ENCODE assay signal across 8 cellular contexts in the genomic region with DNA sequence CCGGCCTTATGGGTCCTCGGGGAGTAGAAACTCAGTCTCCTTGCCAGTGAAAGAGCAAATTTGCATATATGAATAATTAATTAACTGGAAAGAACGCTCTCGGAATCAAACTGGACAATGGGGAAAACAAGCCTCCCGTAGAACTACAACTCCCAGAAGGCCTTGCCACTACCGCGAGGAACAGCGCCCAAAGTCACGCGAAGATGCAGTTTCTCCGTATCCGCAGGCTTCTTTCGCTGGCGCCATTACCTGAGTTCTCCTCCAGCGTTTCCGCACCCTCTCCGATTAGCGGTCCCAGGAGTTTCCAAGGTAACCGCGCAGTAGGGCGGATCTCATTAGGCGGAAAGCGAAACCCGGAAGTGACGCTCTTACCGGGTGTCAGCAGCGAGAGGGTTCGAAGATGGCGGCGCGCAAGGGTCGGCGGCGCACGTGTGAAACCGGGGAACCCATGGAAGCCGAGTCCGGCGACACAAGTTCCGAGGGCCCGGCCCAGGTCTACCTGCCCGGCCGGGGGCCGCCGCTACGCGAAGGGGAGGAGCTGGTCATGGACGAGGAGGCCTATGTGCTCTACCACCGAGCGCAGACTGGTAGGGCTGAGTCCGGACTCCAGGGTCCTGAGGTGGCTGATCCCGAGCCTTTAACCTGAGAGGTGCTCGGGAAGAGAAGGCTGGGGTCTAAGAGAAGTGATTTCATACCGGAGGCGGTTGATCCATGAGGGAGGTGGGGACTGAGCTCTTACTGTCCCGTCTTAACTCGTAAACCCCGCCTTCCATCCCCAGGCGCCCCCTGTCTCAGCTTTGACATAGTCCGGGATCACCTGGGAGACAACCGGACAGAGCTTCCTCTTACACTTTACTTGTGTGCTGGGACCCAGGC. TPM values are rescaled to one million over a fixed set of nuclear protein-coding genes. Genes with fewer than 3 reads are reported as not detected.
DNase-seq lines count a peak whose midpoint lies in the region; ATAC-seq, FAIRE-seq and TF ChIP-seq lines count a peak whose summit lies in the region.

A gene (plus strand): TSS at position 378 of the 876 bp plus-strand sequence. CDS start 23 bp downstream, at position 401.

- peak within 1 kb of the TSS; percentile 78 to 93 (median 84) for H3K4me3 ChIP-seq in esophagus squamous epithelium

- H3K9me3 ChIP-seq in KOPT-K1 (ENCODE audit: insufficient read depth, low read length, poor library complexity, severe bottlenecking) (no peaks in the 10 kb centered on the region), esophagus squamous epithelium (no peaks in the 10 kb centered on the region)

- peak in 1 of 6 experiments; percentile 1 for TF ChIP-seq CTCF in esophagus squamous epithelium (IDR thresholded peaks at IDR 0.05)

- peaks cover 9 to 22% of the 10 kb centered on the region in 2 donors for H3K36me3 Mint-ChIP-seq in activated T-cell treated with anti-CD3 and anti-CD28 coated beads, Interleukin-2, amount 50 U/mL, for 72 hours (ENCODE audit: insufficient read depth in 2 of 2)

- H3K27me3 ChIP-seq in esophagus squamous epithelium: peaks cover 0 to 39% (median 2%) of the 10 kb centered on the region in 4 donors

- H3K27ac Mint-ChIP-seq in activated T-cell treated with anti-CD3 and anti-CD28 coated beads, Interleukin-2, amount 50 U/mL, for 72 hours: peak within 1 kb of the TSS; percentile 87

- peaks cover 27% of the 10 kb centered on the region for H3K27me3 Mint-ChIP-seq in activated T-cell treated with anti-CD3 and anti-CD28 coated beads, Interleukin-2, amount 50 U/mL, for 72 hours (ENCODE audit: low read depth)

- peak; percentile 84 for ATAC-seq in GM21786 (IDR thresholded peaks at IDR 0.05; ENCODE audit: unreplicated experiment)
- ATAC-seq in activated T-cell treated with anti-CD3 and anti-CD28 coated beads, Interleukin-2, amount 50 U/mL, for 72 hours (replicated peaks in 1 of 2): peak; percentile 94 to 95

- peak in 3 of 4 donors; percentile 10 to 52 (median 44) for TF ChIP-seq POLR2A in esophagus squamous epithelium (IDR thresholded peaks at IDR 0.05)

- peak; percentile 83 for FAIRE-seq in RCC 7860 (lab: Jason Lieb, UNC)

- intact Hi-C loops in esophagus squamous epithelium (cut with DNase I): no loop called here

- peak within 1 kb of the TSS; percentile 92 to 93 for H3K4me3 Mint-ChIP-seq in activated T-cell treated with anti-CD3 and anti-CD28 coated beads, Interleukin-2, amount 50 U/mL, for 72 hours

- no peaks in the 10 kb centered on the region for H3K9me3 Mint-ChIP-seq in activated T-cell treated with anti-CD3 and anti-CD28 coated beads, Interleukin-2, amount 50 U/mL, for 72 hours

- H3K27ac ChIP-seq in KOPT-K1 (ENCODE audit: low read depth, low read length, poor library complexity, severe bottlenecking) (peak within 1 kb of the TSS; percentile 66), esophagus squamous epithelium (peak within 1 kb of the TSS; percentile 84 to 90 (median 88))

- 0% methylated on average over 20 to 21 of the region's 61 CpGs for WGBS in esophagus squamous epithelium, 2 donors

- DNase-seq in DMS53 (lab: John Stamatoyannopoulos, UW): peak; percentile 99
- DNase-seq in RCC 7860 (ENCODE audit: low spot score): peak; percentile 88
- DNase-seq in activated T-cell treated with anti-CD3 and anti-CD28 coated beads, Interleukin-2, amount 50 U/mL, for 72 hours: peak; percentile 89 to 94
- DNase-seq in esophagus squamous epithelium (lab: John Stamatoyannopoulos, UW): peak; percentile 83
- DNase-seq in myocyte (ENCODE audit: low read depth): peak; percentile 94
- DNase-seq in stimulated activated CD8-positive, alpha-beta memory T cell treated with anti-CD3 and anti-CD28 coated beads, Interleukin-7, amount 100 ng/mL, for 48 hours (ENCODE audit: extremely low read depth in 1 of 2, low read depth in 1 of 2): peak; percentile 83 to 93

- peaks cover 38% of the 10 kb centered on the region for H3K36me3 ChIP-seq in KOPT-K1 (ENCODE audit: insufficient read depth, low read length)
- peaks cover 0 to 39% (median 12%) of the 10 kb centered on the region in 3 donors for H3K36me3 ChIP-seq in esophagus squamous epithelium

- H3K4me1 ChIP-seq in esophagus squamous epithelium: peaks cover 20 to 43% (median 22%) of the 10 kb centered on the region in 3 donors

- peaks cover 47% of the 10 kb centered on the region for H3K4me1 Mint-ChIP-seq in activated T-cell treated with anti-CD3 and anti-CD28 coated beads, Interleukin-2, amount 50 U/mL, for 72 hours (ENCODE audit: low read depth)

RNA-seq across cellular contexts. Expression of the gene that starts here (rescaled TPM):
- total RNA-seq in activated T-cell treated with anti-CD3 and anti-CD28 coated beads, Interleukin-2, amount 50 U/mL, for 72 hours: 10 to 100 TPM; 27.0 to 38.2 TPM
- total RNA-seq in esophagus squamous epithelium (10 to 100 TPM; 33.0 to 43.9 (median 34.6) TPM), myocyte (43.4 and 44.1 TPM in 2 replicates)
- polyA plus RNA-seq in myocyte (2012): 24.8 TPM

Comparison
In these comparisons a context has a peak if more than half of its experiments do, and no peak if none do; other contexts are left out.
1. Peak in every context shown above with its lines: DNase-seq, ATAC-seq, H3K4me3 ChIP-seq and H3K27ac ChIP-seq.